Comparison of ENCODE assay signal across 21 cellular contexts in genomic region chr10:33519130-33519860, GRCh38.
DNase-seq lines count a peak whose midpoint lies in the region; ATAC-seq, FAIRE-seq and TF ChIP-seq lines count a peak whose summit lies in the region.
"Had no signal": no experiment of that assay in that cellular context is flagged by ENCODE, and none has a peak within 500 bp of the region (broad histone marks: within the 10 kb centered on the region; RNA-seq: fewer than 3 reads in every experiment).

No MANE protein-coding gene starts in this region.

- no peak for TF ChIP-seq RAD21 in H1 (IDR thresholded peaks at IDR 0.05 in 1 of 2, conservative IDR thresholded peaks at IDR 0.05 in 1 of 2; ENCODE audit: low read depth in 2 of 2, low read length in 2 of 2)

- peaks cover 5% of the 10 kb centered on the region for H3K27me3 Mint-ChIP-seq in progenitor cell of endocrine pancreas

- no peak overlapping the region for H4K91ac ChIP-seq in H1 (replicated peaks; ENCODE audit: insufficient read length, low read length)

- H3K79me1 ChIP-seq in H1 (ENCODE audit: low read depth, low read length): no peaks in the 10 kb centered on the region

- no peak; a peak in 1 of 3 replicates for TF ChIP-seq EP300 in H1 (IDR thresholded peaks at IDR 0.05; ENCODE audit: borderline replicate concordance in 1 of 2, low read depth in 2 of 2, low read length in 2 of 2)

- H3K4me3 Mint-ChIP-seq in progenitor cell of endocrine pancreas (ENCODE audit: low read depth): no peak overlapping the region
- H3K4me3 Mint-ChIP-seq: CD14-positive monocyte, T-cell had no signal

- intact Hi-C loops in esophagus squamous epithelium (cut with DNase I): no loop called here

- H2BK12ac ChIP-seq in H1 (ENCODE audit: low read depth, low read length): no peak overlapping the region; the same call in 1 of the 2 replicates

- no peak overlapping the region; the same call in 1 of the 2 replicates for H3K27ac ChIP-seq in HUES6 (ENCODE audit: low read depth, low read length)
- no peak overlapping the region for H3K27ac ChIP-seq in H1 (ENCODE audit: low read depth, low read length)
- H3K27ac ChIP-seq in iPS-20b (ENCODE audit: low read length): no peak overlapping the region
- no peak overlapping the region for H3K27ac ChIP-seq in esophagus squamous epithelium

- H3K79me2 ChIP-seq in H1 (ENCODE audit: control insufficient read depth in 1 of 2, insufficient read depth in 2 of 2, low read length in 2 of 2): no peaks in the 10 kb centered on the region

- no peak overlapping the region for H3K14ac ChIP-seq in H1 (ENCODE audit: insufficient read length)

- H3K4me3 ChIP-seq in HUES6 (ENCODE audit: low read depth, low read length) (peak overlapping the region; percentile 11; the same call in 1 of the 2 replicates), H1 (ENCODE audit: extremely low read depth in 1 of 4, insufficient read depth in 2 of 4, low read depth in 3 of 4, low read length in 4 of 4) (peak overlapping the region in 1 of 4 experiments; percentile 37; a peak in 2 of 8 replicates), iPS-20b (ENCODE audit: low read length) (peak overlapping the region; percentile 32; the same call in 1 of the 2 replicates), esophagus squamous epithelium (no peak overlapping the region)
- H3K4me3 ChIP-seq: K562 had no signal

- no peaks in the 10 kb centered on the region for H3K9me3 Mint-ChIP-seq in progenitor cell of endocrine pancreas (ENCODE audit: low read depth)

- no peak overlapping the region; the same call in 1 of the 2 replicates for H2BK5ac ChIP-seq in H1 (ENCODE audit: low read depth, low read length)

- no peak for TF ChIP-seq POLR2A in H1 (IDR thresholded peaks at IDR 0.05; ENCODE audit: control extremely low read depth in 1 of 2, low read depth in 2 of 2, low read length in 2 of 2)
- TF ChIP-seq POLR2A in esophagus squamous epithelium (IDR thresholded peaks at IDR 0.05): no peak

- TF ChIP-seq CTCF in H1 (IDR thresholded peaks at IDR 0.05; ENCODE audit: control extremely low read depth in 1 of 3, insufficient read depth in 1 of 3, low read depth in 1 of 3, low read length in 3 of 3) (no peak), esophagus squamous epithelium (IDR thresholded peaks at IDR 0.05) (no peak), progenitor cell of endocrine pancreas (IDR thresholded peaks at IDR 0.05; ENCODE audit: unreplicated experiment) (no peak)

- H2BK20ac ChIP-seq in H1 (ENCODE audit: low read length): no peak overlapping the region; the same call in 1 of the 2 replicates

- H3K9ac ChIP-seq in ES-I3 (ENCODE audit: low read depth, low read length) (peak overlapping the region; percentile 14; the same call in 1 of the 2 replicates), HUES6 (ENCODE audit: low read length) (no peak overlapping the region), H1 (replicated peaks in 1 of 4; ENCODE audit: extremely low read depth in 1 of 4, low read depth in 3 of 4, low read length in 3 of 4) (peak overlapping the region in 1 of 4 experiments; percentile 57; a peak in 2 of 7 replicates), iPS-20b (ENCODE audit: low read depth, low read length) (no peak overlapping the region)

- H3K27ac Mint-ChIP-seq in progenitor cell of endocrine pancreas: no peak overlapping the region
- H3K27ac Mint-ChIP-seq: CD14-positive monocyte, T-cell had no signal

- H4K5ac ChIP-seq in H1 (ENCODE audit: insufficient read length, low read depth, low read length): peak overlapping the region; percentile 16

- H3K56ac ChIP-seq in H1 (replicated peaks; ENCODE audit: insufficient read length, low read depth, low read length): no peak overlapping the region

- peak; percentile 62 for FAIRE-seq in H1 (lab: Jason Lieb, UNC)
- FAIRE-seq: A204.1, D721Med, K562 had no signal

- POLR2A ChIA-PET in H1 (lab: Charles Lee; ENCODE audit: partially characterized antibody): no interaction called here

- no peaks in the 10 kb centered on the region for H4K20me1 ChIP-seq in H1 (replicated peaks in 1 of 2; ENCODE audit: control insufficient read depth in 1 of 2, insufficient read depth in 2 of 2, low read length in 2 of 2)

- H3K4me1 ChIP-seq in ES-I3 (ENCODE audit: insufficient read depth, low read length) (peaks cover 14% of the 10 kb centered on the region), HUES6 (ENCODE audit: control insufficient read depth, insufficient read depth, low read length) (peaks cover 16% of the 10 kb centered on the region), H1 (replicated peaks in 1 of 4; ENCODE audit: control insufficient read depth in 3 of 4, insufficient read depth in 4 of 4, low read length in 3 of 4) (peaks cover 0 to 15% (median 7%) of the 10 kb centered on the region in 4 experiments; a peak in 3 of 7 replicates), iPS-20b (ENCODE audit: insufficient read depth, low read length) (peaks cover 15% of the 10 kb centered on the region; the same call in 1 of the 2 replicates), esophagus squamous epithelium (no peaks in the 10 kb centered on the region)

- no peaks in the 10 kb centered on the region for H3K27me3 ChIP-seq in HUES6 (ENCODE audit: control insufficient read depth, insufficient read depth, low read length)
- H3K27me3 ChIP-seq in H1 (replicated peaks in 1 of 4; ENCODE audit: control insufficient read depth in 3 of 4, extremely low read depth in 1 of 4, insufficient read depth in 3 of 4, low read length in 3 of 4): no peaks in the 10 kb centered on the region; a peak in 1 of 7 replicates
- no peaks in the 10 kb centered on the region for H3K27me3 ChIP-seq in iPS-20b (ENCODE audit: insufficient read depth, low read length)
- H3K27me3 ChIP-seq in esophagus squamous epithelium: peaks cover 0 to 3% (median 0%) of the 10 kb centered on the region in 4 donors

- H3K36me3 ChIP-seq in ES-I3 (ENCODE audit: insufficient read depth, low read length): no peaks in the 10 kb centered on the region
- H3K36me3 ChIP-seq in HUES6 (ENCODE audit: control insufficient read depth, insufficient read depth, low read length): no peaks in the 10 kb centered on the region
- H3K36me3 ChIP-seq in H1 (ENCODE audit: control insufficient read depth in 2 of 4, insufficient read depth in 4 of 4, low read length in 3 of 4): no peaks in the 10 kb centered on the region
- H3K36me3 ChIP-seq in iPS-20b (ENCODE audit: insufficient read depth, low read depth, low read length): no peaks in the 10 kb centered on the region
- no peaks in the 10 kb centered on the region for H3K36me3 ChIP-seq in esophagus squamous epithelium

- H2AK5ac ChIP-seq in H1 (ENCODE audit: low read depth, low read length): 0 out of 2 replicates have a peak overlapping the region, but pooled peaks have one; percentile 8

- no peak overlapping the region for H2BK15ac ChIP-seq in H1 (ENCODE audit: low read length)

- H4K8ac ChIP-seq in H1 (ENCODE audit: extremely low read depth, insufficient read depth, low read length): no peak overlapping the region

- WGBS in H1 (ENCODE audit: extremely low coverage in 1 of 2, insufficient coverage in 1 of 2, insufficient read length in 1 of 2, insufficient replicate concordance in 2 of 2, low coverage in 1 of 2, low lambda C conversion rate in 2 of 2, missing lambda C conversion rate in 1 of 2), 2 experiments: 20% methylated on average over 14 of the region's 14 CpGs; no CpG with 5 or more reads in 1 of the 2 experiments
- 74 to 79% methylated on average over 14 of the region's 14 CpGs for WGBS in esophagus squamous epithelium, 2 donors

- H2BK120ac ChIP-seq in H1 (replicated peaks; ENCODE audit: low read depth, low read length): no peak overlapping the region

- no peak overlapping the region for H2AFZ ChIP-seq in H1 (ENCODE audit: low read length)

- no peaks in the 10 kb centered on the region for H3K23me2 ChIP-seq in H1 (ENCODE audit: low read depth, low read length)

- H3K4me2 ChIP-seq in H1 (ENCODE audit: insufficient read depth in 1 of 2, low read depth in 2 of 2, low read length in 2 of 2): peak overlapping the region; percentile 51 to 52

- ATAC-seq in HG03039 (IDR thresholded peaks at IDR 0.05; ENCODE audit: unreplicated experiment): no peak
- ATAC-seq: K562, T-cell had no signal

- no peak for DNase-seq in H1 (ENCODE audit: low read depth in 1 of 2, low spot score in 2 of 2)
- DNase-seq in esophagus squamous epithelium (lab: John Stamatoyannopoulos, UW): no peak
- no peak for DNase-seq in NCI-H2029 treated with DMSO at 0.1 percent for 48 hours (lab: John Stamatoyannopoulos, UW)
- DNase-seq in progenitor cell of endocrine pancreas (ENCODE audit: low spot score, unreplicated experiment): no peak
- DNase-seq: DMS53, GF-D8, HCEC 1CT, MM.1S, NCI-H1092, NCI-H1436, NCI-H187 treated with DMSO at 0.1 percent for 48 hours, NCI-H748 treated with DMSO at 0.1 percent for 48 hours, T-cell had no signal

- no peaks in the 10 kb centered on the region for H3K36me3 Mint-ChIP-seq in progenitor cell of endocrine pancreas (ENCODE audit: insufficient read depth)
- H3K36me3 Mint-ChIP-seq: CD14-positive monocyte, T-cell had no signal

- H3K4me1 Mint-ChIP-seq in progenitor cell of endocrine pancreas (ENCODE audit: low read depth): peaks cover 8% of the 10 kb centered on the region
- H3K4me1 Mint-ChIP-seq: T-cell had no signal

- no peak overlapping the region for H3K4ac ChIP-seq in H1 (replicated peaks; ENCODE audit: insufficient read length, low read depth, low read length)

- H3K23ac ChIP-seq in H1 (ENCODE audit: insufficient read length): no peak overlapping the region

- H3K18ac ChIP-seq in H1 (ENCODE audit: extremely low read depth, low read length): peak overlapping the region; percentile 26; the same call in 1 of the 2 replicates

- H3K9me3 ChIP-seq in ES-I3 (ENCODE audit: control insufficient read depth, insufficient read depth, low read length) (no peaks in the 10 kb centered on the region), HUES6 (ENCODE audit: control insufficient read depth, insufficient read depth, low read depth, low read length) (no peaks in the 10 kb centered on the region), H1 (ENCODE audit: insufficient read depth in 2 of 2, low read depth in 1 of 2, low read length in 1 of 2) (0 out of 4 replicates have a peak, but pooled peaks cover 0 to 2% of the 10 kb centered on the region in 2 experiments), iPS-20b (ENCODE audit: insufficient read depth, low read depth, low read length) (no peaks in the 10 kb centered on the region), esophagus squamous epithelium (no peaks in the 10 kb centered on the region)

- CTCF ChIA-PET in H1 (lab: Charles Lee; ENCODE audit: partially characterized antibody): no interaction called here

TF ChIP-seq in H1, 55 proteins besides CTCF, POLR2A, EP300 and RAD21 (continues in another document):
- TF ChIP-seq CHD1 (IDR thresholded peaks at IDR 0.05; ENCODE audit: low read depth, low read length) (no peak), ATF3 (IDR thresholded peaks at IDR 0.05; ENCODE audit: insufficient read depth, low read depth, low read length) (no peak), EZH2 (IDR thresholded peaks at IDR 0.05; ENCODE audit: low read depth, low read length, severe bottlenecking) (no peak), HDAC6 (IDR thresholded peaks at IDR 0.05; ENCODE audit: low read depth, low read length) (no peak), BACH1 (IDR thresholded peaks at IDR 0.05; ENCODE audit: low read length) (no peak)

Comparison
In these comparisons a context has a peak if more than half of its experiments do, and no peak if none do; other contexts are left out.
1. H3K4me3 ChIP-seq: peak in HUES6 (single experiment) and iPS-20b (single experiment); none in esophagus squamous epithelium (0 of 4).